In genomic region chr1:151762941-151763921, GRCh38 we compare ENCODE assay signal across 1 cellular context.
TF ChIP-seq lines count a peak whose summit lies in the region.

MRPL9 (minus strand) TSS chr1:151763496; CDS start chr1:151763479, 17 bp downstream.

TF ChIP-seq in K562, 482 proteins besides CTCF, POLR2A, EP300 and RAD21 (continued from another document):
- no peak for TF ChIP-seq ETV6 (IDR thresholded peaks at IDR 0.05; ENCODE audit: borderline replicate concordance in 1 of 2, low read depth in 2 of 2, low read length in 1 of 2)
- peak; percentile 55; the same call in 1 of the 2 replicates for TF ChIP-seq ETV6 (CRISPR knock-in tag; IDR thresholded peaks at IDR 0.05; ENCODE audit: borderline replicate concordance)
- TF ChIP-seq ZNF644 (tag; IDR thresholded peaks at IDR 0.05; ENCODE audit: low read depth) = no peak
- TF ChIP-seq TCF7L2 (IDR thresholded peaks at IDR 0.05; ENCODE audit: low read depth, low read length) = no peak
- no peak for TF ChIP-seq ZNF121 (CRISPR knock-in tag; conservative IDR thresholded peaks at IDR 0.05)
- TF ChIP-seq, protein P1, sequence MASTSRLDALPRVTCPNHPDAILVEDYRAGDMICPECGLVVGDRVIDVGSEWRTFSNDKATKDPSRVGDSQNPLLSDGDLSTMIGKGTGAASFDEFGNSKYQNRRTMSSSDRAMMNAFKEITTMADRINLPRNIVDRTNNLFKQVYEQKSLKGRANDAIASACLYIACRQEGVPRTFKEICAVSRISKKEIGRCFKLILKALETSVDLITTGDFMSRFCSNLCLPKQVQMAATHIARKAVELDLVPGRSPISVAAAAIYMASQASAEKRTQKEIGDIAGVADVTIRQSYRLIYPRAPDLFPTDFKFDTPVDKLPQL (IDR thresholded peaks at IDR 0.05; ENCODE audit: extremely low read depth, insufficient read length) = no peak
- peak in 1 of 2 experiments; percentile 76; a peak in 2 of 4 replicates for TF ChIP-seq NONO (IDR thresholded peaks at IDR 0.05; ENCODE audit: low read depth in 2 of 2, low read length in 1 of 2)
- peak; percentile 74 for TF ChIP-seq HMGN3 (IDR thresholded peaks at IDR 0.05; ENCODE audit: borderline replicate concordance, extremely low read depth, insufficient read length, low read depth, low read length)
- TF ChIP-seq, protein P2, sequence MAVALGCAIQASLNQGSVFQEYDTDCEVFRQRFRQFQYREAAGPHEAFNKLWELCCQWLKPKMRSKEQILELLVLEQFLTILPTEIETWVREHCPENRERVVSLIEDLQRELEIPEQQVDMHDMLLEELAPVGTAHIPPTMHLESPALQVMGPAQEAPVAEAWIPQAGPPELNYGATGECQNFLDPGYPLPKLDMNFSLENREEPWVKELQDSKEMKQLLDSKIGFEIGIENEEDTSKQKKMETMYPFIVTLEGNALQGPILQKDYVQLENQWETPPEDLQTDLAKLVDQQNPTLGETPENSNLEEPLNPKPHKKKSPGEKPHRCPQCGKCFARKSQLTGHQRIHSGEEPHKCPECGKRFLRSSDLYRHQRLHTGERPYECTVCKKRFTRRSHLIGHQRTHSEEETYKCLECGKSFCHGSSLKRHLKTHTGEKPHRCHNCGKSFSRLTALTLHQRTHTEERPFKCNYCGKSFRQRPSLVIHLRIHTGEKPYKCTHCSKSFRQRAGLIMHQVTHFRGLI (CRISPR knock-in tag; IDR thresholded peaks at IDR 0.05) = no peak
- peak; percentile 79 to 82 for TF ChIP-seq MAZ (CRISPR knock-in tag; conservative IDR thresholded peaks at IDR 0.05 in 1 of 2, IDR thresholded peaks at IDR 0.05 in 1 of 2)
- TF ChIP-seq SP2 (IDR thresholded peaks at IDR 0.05; ENCODE audit: extremely low read depth, low read depth, low read length, poor library complexity, severe bottlenecking) = no peak
- no peak for TF ChIP-seq NR2C2 (CRISPR knock-in tag; IDR thresholded peaks at IDR 0.05)
- peak; percentile 54; the same call in 1 of the 2 replicates for TF ChIP-seq NR2C2 (tag; IDR thresholded peaks at IDR 0.05)
- TF ChIP-seq, protein P3, sequence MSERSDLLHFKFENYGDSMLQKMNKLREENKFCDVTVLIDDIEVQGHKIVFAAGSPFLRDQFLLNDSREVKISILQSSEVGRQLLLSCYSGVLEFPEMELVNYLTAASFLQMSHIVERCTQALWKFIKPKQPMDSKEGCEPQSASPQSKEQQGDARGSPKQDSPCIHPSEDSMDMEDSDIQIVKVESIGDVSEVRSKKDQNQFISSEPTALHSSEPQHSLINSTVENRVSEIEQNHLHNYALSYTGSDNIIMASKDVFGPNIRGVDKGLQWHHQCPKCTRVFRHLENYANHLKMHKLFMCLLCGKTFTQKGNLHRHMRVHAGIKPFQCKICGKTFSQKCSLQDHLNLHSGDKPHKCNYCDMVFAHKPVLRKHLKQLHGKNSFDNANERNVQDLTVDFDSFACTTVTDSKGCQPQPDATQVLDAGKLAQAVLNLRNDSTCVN (CRISPR knock-in tag; IDR thresholded peaks at IDR 0.05) = 0 out of 2 replicates have a peak, but pooled peaks have one; percentile 23
- TF ChIP-seq MECOM (CRISPR knock-in tag; IDR thresholded peaks at IDR 0.05) = no peak
- TF ChIP-seq PTBP1 (IDR thresholded peaks at IDR 0.05; ENCODE audit: low read depth, low read length) = no peak
- TF ChIP-seq GABPA (tag; conservative IDR thresholded peaks at IDR 0.05; ENCODE audit: low read depth) = peak; percentile 67
- peak; percentile 38; the same call in 1 of the 2 replicates for TF ChIP-seq TOE1 (IDR thresholded peaks at IDR 0.05; ENCODE audit: borderline replicate concordance)
- no peak for TF ChIP-seq TOE1 (CRISPR knock-in tag; IDR thresholded peaks at IDR 0.05; ENCODE audit: borderline replicate concordance, low read depth)
- peak; percentile 86; the same call in 1 of the 2 replicates for TF ChIP-seq FOXK1 (CRISPR knock-in tag; IDR thresholded peaks at IDR 0.05; ENCODE audit: borderline replicate concordance)
- no peak for TF ChIP-seq RBM25 (IDR thresholded peaks at IDR 0.05; ENCODE audit: low read depth, low read length, severe bottlenecking)
- TF ChIP-seq PHF8 (IDR thresholded peaks at IDR 0.05; ENCODE audit: borderline replicate concordance, low read length) = peak; percentile 88; the same call in 1 of the 2 replicates
- 0 out of 2 replicates have a peak, but pooled peaks have one; percentile 35 for TF ChIP-seq ZNF830 (CRISPR knock-in tag; IDR thresholded peaks at IDR 0.05)
- TF ChIP-seq, protein P4, sequence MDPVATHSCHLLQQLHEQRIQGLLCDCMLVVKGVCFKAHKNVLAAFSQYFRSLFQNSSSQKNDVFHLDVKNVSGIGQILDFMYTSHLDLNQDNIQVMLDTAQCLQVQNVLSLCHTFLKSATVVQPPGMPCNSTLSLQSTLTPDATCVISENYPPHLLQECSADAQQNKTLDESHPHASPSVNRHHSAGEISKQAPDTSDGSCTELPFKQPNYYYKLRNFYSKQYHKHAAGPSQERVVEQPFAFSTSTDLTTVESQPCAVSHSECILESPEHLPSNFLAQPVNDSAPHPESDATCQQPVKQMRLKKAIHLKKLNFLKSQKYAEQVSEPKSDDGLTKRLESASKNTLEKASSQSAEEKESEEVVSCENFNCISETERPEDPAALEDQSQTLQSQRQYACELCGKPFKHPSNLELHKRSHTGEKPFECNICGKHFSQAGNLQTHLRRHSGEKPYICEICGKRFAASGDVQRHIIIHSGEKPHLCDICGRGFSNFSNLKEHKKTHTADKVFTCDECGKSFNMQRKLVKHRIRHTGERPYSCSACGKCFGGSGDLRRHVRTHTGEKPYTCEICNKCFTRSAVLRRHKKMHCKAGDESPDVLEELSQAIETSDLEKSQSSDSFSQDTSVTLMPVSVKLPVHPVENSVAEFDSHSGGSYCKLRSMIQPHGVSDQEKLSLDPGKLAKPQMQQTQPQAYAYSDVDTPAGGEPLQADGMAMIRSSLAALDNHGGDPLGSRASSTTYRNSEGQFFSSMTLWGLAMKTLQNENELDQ (CRISPR knock-in tag; IDR thresholded peaks at IDR 0.05; ENCODE audit: borderline replicate concordance) = no peak
- no peak for TF ChIP-seq SETDB1 (IDR thresholded peaks at IDR 0.05; ENCODE audit: low read length)
- TF ChIP-seq, protein P5, sequence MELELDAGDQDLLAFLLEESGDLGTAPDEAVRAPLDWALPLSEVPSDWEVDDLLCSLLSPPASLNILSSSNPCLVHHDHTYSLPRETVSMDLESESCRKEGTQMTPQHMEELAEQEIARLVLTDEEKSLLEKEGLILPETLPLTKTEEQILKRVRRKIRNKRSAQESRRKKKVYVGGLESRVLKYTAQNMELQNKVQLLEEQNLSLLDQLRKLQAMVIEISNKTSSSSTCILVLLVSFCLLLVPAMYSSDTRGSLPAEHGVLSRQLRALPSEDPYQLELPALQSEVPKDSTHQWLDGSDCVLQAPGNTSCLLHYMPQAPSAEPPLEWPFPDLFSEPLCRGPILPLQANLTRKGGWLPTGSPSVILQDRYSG (tag; conservative IDR thresholded peaks at IDR 0.05; ENCODE audit: low read depth) = 0 out of 2 replicates have a peak, but pooled peaks have one; percentile 30
- no peak for TF ChIP-seq RCOR1 (IDR thresholded peaks at IDR 0.05; ENCODE audit: borderline replicate concordance in 1 of 2, low read depth in 2 of 2, low read length in 2 of 2)
- TF ChIP-seq ZNF444 (CRISPR knock-in tag; IDR thresholded peaks at IDR 0.05) = 0 out of 2 replicates have a peak, but pooled peaks have one; percentile 38
- no peak for TF ChIP-seq ZKSCAN8 (CRISPR knock-in tag; IDR thresholded peaks at IDR 0.05)
- no peak for TF ChIP-seq RUNX1 (IDR thresholded peaks at IDR 0.05; ENCODE audit: low read depth)
- TF ChIP-seq ZNF140 (CRISPR knock-in tag; IDR thresholded peaks at IDR 0.05) = no peak
- TF ChIP-seq, protein P6, sequence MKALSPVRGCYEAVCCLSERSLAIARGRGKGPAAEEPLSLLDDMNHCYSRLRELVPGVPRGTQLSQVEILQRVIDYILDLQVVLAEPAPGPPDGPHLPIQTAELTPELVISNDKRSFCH (CRISPR knock-in tag; IDR thresholded peaks at IDR 0.05) = no peak
- TF ChIP-seq, protein P6 (tag; IDR thresholded peaks at IDR 0.05) = peak; percentile 78
- no peak for TF ChIP-seq NCOA6 (IDR thresholded peaks at IDR 0.05)
- TF ChIP-seq CBFB (CRISPR knock-in tag; IDR thresholded peaks at IDR 0.05) = 0 out of 2 replicates have a peak, but pooled peaks have one; percentile 51
- TF ChIP-seq PKNOX1 (IDR thresholded peaks at IDR 0.05) = 0 out of 2 replicates have a peak, but pooled peaks have one; percentile 32
- TF ChIP-seq KDM2B (CRISPR knock-in tag; IDR thresholded peaks at IDR 0.05) = 0 out of 2 replicates have a peak, but pooled peaks have one; percentile 10
- TF ChIP-seq ZNF253 (CRISPR knock-in tag; conservative IDR thresholded peaks at IDR 0.05) = no peak
- peak; percentile 82 for TF ChIP-seq NFE2 (IDR thresholded peaks at IDR 0.05; ENCODE audit: low read depth)
- TF ChIP-seq ERF (CRISPR knock-in tag; IDR thresholded peaks at IDR 0.05) = no peak
- TF ChIP-seq, protein P7, sequence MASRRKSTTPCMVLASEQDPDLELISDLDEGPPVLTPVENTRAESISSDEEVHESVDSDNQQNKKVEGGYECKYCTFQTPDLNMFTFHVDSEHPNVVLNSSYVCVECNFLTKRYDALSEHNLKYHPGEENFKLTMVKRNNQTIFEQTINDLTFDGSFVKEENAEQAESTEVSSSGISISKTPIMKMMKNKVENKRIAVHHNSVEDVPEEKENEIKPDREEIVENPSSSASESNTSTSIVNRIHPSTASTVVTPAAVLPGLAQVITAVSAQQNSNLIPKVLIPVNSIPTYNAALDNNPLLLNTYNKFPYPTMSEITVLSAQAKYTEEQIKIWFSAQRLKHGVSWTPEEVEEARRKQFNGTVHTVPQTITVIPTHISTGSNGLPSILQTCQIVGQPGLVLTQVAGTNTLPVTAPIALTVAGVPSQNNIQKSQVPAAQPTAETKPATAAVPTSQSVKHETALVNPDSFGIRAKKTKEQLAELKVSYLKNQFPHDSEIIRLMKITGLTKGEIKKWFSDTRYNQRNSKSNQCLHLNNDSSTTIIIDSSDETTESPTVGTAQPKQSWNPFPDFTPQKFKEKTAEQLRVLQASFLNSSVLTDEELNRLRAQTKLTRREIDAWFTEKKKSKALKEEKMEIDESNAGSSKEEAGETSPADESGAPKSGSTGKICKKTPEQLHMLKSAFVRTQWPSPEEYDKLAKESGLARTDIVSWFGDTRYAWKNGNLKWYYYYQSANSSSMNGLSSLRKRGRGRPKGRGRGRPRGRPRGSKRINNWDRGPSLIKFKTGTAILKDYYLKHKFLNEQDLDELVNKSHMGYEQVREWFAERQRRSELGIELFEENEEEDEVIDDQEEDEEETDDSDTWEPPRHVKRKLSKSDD (conservative IDR thresholded peaks at IDR 0.05; ENCODE audit: low read length) = 0 out of 2 replicates have a peak, but pooled peaks have one; percentile 35
- no peak for TF ChIP-seq SREBF2 (CRISPR knock-in tag; IDR thresholded peaks at IDR 0.05)
- TF ChIP-seq, protein P8, sequence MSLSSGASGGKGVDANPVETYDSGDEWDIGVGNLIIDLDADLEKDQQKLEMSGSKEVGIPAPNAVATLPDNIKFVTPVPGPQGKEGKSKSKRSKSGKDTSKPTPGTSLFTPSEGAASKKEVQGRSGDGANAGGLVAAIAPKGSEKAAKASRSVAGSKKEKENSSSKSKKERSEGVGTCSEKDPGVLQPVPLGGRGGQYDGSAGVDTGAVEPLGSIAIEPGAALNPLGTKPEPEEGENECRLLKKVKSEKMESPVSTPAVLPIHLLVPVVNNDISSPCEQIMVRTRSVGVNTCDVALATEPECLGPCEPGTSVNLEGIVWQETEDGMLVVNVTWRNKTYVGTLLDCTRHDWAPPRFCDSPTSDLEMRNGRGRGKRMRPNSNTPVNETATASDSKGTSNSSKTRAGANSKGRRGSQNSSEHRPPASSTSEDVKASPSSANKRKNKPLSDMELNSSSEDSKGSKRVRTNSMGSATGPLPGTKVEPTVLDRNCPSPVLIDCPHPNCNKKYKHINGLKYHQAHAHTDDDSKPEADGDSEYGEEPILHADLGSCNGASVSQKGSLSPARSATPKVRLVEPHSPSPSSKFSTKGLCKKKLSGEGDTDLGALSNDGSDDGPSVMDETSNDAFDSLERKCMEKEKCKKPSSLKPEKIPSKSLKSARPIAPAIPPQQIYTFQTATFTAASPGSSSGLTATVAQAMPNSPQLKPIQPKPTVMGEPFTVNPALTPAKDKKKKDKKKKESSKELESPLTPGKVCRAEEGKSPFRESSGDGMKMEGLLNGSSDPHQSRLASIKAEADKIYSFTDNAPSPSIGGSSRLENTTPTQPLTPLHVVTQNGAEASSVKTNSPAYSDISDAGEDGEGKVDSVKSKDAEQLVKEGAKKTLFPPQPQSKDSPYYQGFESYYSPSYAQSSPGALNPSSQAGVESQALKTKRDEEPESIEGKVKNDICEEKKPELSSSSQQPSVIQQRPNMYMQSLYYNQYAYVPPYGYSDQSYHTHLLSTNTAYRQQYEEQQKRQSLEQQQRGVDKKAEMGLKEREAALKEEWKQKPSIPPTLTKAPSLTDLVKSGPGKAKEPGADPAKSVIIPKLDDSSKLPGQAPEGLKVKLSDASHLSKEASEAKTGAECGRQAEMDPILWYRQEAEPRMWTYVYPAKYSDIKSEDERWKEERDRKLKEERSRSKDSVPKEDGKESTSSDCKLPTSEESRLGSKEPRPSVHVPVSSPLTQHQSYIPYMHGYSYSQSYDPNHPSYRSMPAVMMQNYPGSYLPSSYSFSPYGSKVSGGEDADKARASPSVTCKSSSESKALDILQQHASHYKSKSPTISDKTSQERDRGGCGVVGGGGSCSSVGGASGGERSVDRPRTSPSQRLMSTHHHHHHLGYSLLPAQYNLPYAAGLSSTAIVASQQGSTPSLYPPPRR (CRISPR knock-in tag; IDR thresholded peaks at IDR 0.05; ENCODE audit: borderline replicate concordance) = no peak
- peak; percentile 74 for TF ChIP-seq TAF9B (IDR thresholded peaks at IDR 0.05; ENCODE audit: partially characterized antibody)
TF ChIP-seq in K562: peak in this region for 134.
